Comparison of ENCODE assay signal across 12 cellular contexts in the genomic region with DNA sequence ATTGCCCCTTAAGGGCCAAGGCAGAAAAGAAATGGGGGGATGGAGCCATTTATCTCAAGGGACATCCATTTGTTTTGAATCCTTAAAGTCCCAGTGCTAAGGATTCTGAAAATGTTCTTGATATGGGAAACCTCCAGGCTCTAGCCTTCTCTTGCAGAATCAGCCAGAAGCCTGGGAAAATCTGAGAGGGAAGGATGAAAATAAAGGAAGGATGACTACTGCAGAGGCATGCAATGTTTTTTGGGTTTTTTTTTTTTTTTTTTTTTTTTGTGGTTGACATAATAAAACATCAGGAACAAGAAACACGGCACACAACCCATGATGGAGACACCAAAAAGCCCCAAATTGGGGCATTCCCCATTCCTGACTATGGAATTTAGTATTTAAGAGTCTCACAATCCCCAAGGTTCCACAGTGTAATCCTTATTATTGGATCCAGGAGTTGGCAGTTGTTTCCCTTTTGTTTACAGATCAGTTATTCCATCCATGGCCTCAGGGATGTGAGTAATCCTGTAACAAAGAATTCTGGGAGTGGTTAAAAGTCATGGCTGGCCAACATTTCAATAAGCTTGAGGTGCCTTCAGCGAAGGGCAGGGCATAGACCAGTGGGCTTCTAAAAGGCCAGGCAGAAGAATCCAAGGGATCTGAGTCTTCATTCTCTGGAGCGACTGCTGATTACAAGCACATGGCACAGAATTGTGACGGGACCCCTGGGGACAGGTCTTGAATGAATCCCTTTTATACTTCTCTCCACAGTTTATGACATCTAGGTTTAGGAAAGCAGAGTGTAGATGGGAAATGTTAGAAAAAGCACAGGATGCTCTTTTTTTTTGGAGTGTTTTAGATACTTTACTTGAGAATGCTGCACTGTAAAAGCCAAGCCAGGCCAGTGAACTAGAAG.
DNase-seq lines count a peak whose midpoint lies in the region; ATAC-seq and TF ChIP-seq lines count a peak whose summit lies in the region.
"Had no signal": no experiment of that assay in that cellular context is flagged by ENCODE, and none has a peak within 500 bp of the region (broad histone marks: within the 10 kb centered on the region; RNA-seq: fewer than 3 reads in every experiment).

No MANE protein-coding gene starts in this region.

- no peaks in the 10 kb centered on the region for H3K27me3 ChIP-seq in A673 (replicated peaks; ENCODE audit: insufficient read depth, low read depth, low read length, poor library complexity)
- no peaks in the 10 kb centered on the region for H3K27me3 ChIP-seq in adrenal gland

- H3K4me3 Mint-ChIP-seq in stimulated activated naive CD8-positive, alpha-beta T cell treated with anti-CD3 and anti-CD28 coated beads, Interleukin-15, amount 100 ng/mL, for 72 hours = no peak overlapping the region
- H3K4me3 Mint-ChIP-seq: CD14-positive monocyte had no signal

- H3K4me1 Mint-ChIP-seq in stimulated activated naive CD8-positive, alpha-beta T cell treated with anti-CD3 and anti-CD28 coated beads, Interleukin-15, amount 100 ng/mL, for 72 hours = no peaks in the 10 kb centered on the region
- H3K4me1 Mint-ChIP-seq: CD14-positive monocyte had no signal

- intact Hi-C loops in A673 (cut with micrococcal nuclease; ENCODE audit: unreplicated experiment) (no loop called here), adrenal gland (cut with DNase I) (no loop called here)

- no TSS peak for BruUV-seq in A673 (replicated peaks; lab: Mats Ljungman, UMichigan)

- no peak for TF ChIP-seq POLR2A in adrenal gland (IDR thresholded peaks at IDR 0.05)

- TF ChIP-seq CTCF in A673 (conservative IDR thresholded peaks at IDR 0.05; ENCODE audit: low read depth, low read length) = no peak
- no peak for TF ChIP-seq CTCF in cardiac fibroblast (IDR thresholded peaks at IDR 0.05; ENCODE audit: low read depth, low read length)
- TF ChIP-seq CTCF in adrenal gland (IDR thresholded peaks at IDR 0.05) = no peak

- WGBS in mesodermal cell (ENCODE audit: insufficient coverage in 2 of 2), 2 experiments = 79 to 94% methylated on average over 3 of the region's 4 CpGs
- 77 to 95% (median 91%) methylated on average over 4 of the region's 4 CpGs for WGBS in adrenal gland, 4 donors

- H3K27ac ChIP-seq in A673 (ENCODE audit: low read depth, low read length, poor library complexity, severe bottlenecking) = no peak overlapping the region
- H3K27ac ChIP-seq in mesodermal cell (ENCODE audit: low read depth, low read length, severe bottlenecking) = peak overlapping the region; percentile 52
- H3K27ac ChIP-seq in adrenal gland = no peak overlapping the region

- no peaks in the 10 kb centered on the region for H3K36me3 ChIP-seq in A673 (ENCODE audit: insufficient read depth, low read length, poor library complexity, severe bottlenecking)
- H3K36me3 ChIP-seq in mesodermal cell (ENCODE audit: control insufficient read depth, insufficient read depth, low read length) = no peaks in the 10 kb centered on the region
- H3K36me3 ChIP-seq in adrenal gland (replicated peaks in 1 of 2) = no peaks in the 10 kb centered on the region

- no peaks in the 10 kb centered on the region for H3K9me3 Mint-ChIP-seq in stimulated activated naive CD8-positive, alpha-beta T cell treated with anti-CD3 and anti-CD28 coated beads, Interleukin-15, amount 100 ng/mL, for 72 hours

- H3K9me3 ChIP-seq in A673 (ENCODE audit: low read depth, low read length, poor library complexity, severe bottlenecking) (no peaks in the 10 kb centered on the region), mesodermal cell (ENCODE audit: control insufficient read depth, low read length) (no peaks in the 10 kb centered on the region), adrenal gland (replicated peaks in 1 of 3) (no peaks in the 10 kb centered on the region)

- no peaks in the 10 kb centered on the region for H3K27me3 Mint-ChIP-seq in stimulated activated naive CD8-positive, alpha-beta T cell treated with anti-CD3 and anti-CD28 coated beads, Interleukin-15, amount 100 ng/mL, for 72 hours

- no peak for ATAC-seq in stimulated activated naive CD8-positive, alpha-beta T cell treated with anti-CD3 and anti-CD28 coated beads, Interleukin-15, amount 100 ng/mL, for 72 hours
- ATAC-seq: stimulated activated naive CD8-positive, alpha-beta T cell treated with anti-CD3 and anti-CD28 coated beads, Interleukin-15, Interleukin-2, amounts not matched to agents 100 U/mL and 50 U/mL, for 24 hours had no signal

- H3K4me3 ChIP-seq in A673 (ENCODE audit: low read depth, low read length, poor library complexity, severe bottlenecking) (no peak overlapping the region), cardiac fibroblast (replicated peaks in 1 of 2; ENCODE audit: low read depth in 2 of 2, low read length in 2 of 2) (no peak overlapping the region), mesodermal cell (ENCODE audit: extremely low read depth, insufficient read depth, low read length, poor library complexity, severe bottlenecking) (no peak overlapping the region), adrenal gland (no peak overlapping the region)

- POLR2A ChIA-PET in A673 (lab: Charles Lee; ENCODE audit: low non-redundant PET) = no interaction called here

- CTCF ChIA-PET in A673 (lab: Charles Lee) = no interaction called here

- peak; percentile 36 for DNase-seq in A673 (ENCODE audit: low spot score)
- DNase-seq in HS-5 (ENCODE audit: low read depth) = peak; percentile 46
- peak; percentile 60 to 62 for DNase-seq in cardiac fibroblast (ENCODE audit: low read depth in 2 of 2)
- DNase-seq in SIG-M5 (lab: John Stamatoyannopoulos, UW) = no peak
- DNase-seq in adrenal gland = no peak
- no peak for DNase-seq in stimulated activated naive CD8-positive, alpha-beta T cell treated with anti-CD3 and anti-CD28 coated beads, Interleukin-15, amount 100 ng/mL, for 72 hours
- DNase-seq in GF-D8 (lab: John Stamatoyannopoulos, UW) = no peak
- DNase-seq: effector CD8-positive, alpha-beta T cell; NCI-H2081 treated with DMSO at 0.1 percent for 48 hours; stimulated activated naive CD8-positive, alpha-beta T cell treated with anti-CD3 and anti-CD28 coated beads, Interleukin-15, Interleukin-2, amounts not matched to agents 100 U/mL and 50 U/mL, for 24 hours had no signal

- H3K4me1 ChIP-seq in A673 (ENCODE audit: insufficient read depth, low read length, poor library complexity, severe bottlenecking) = peaks cover 7% of the 10 kb centered on the region
- peaks cover 11% of the 10 kb centered on the region for H3K4me1 ChIP-seq in mesodermal cell (ENCODE audit: control insufficient read depth, insufficient read depth, low read length, poor library complexity, severe bottlenecking)
- peaks cover 0 to 7% of the 10 kb centered on the region in 2 donors for H3K4me1 ChIP-seq in adrenal gland (replicated peaks in 1 of 2)

- H3K27ac Mint-ChIP-seq in stimulated activated naive CD8-positive, alpha-beta T cell treated with anti-CD3 and anti-CD28 coated beads, Interleukin-15, amount 100 ng/mL, for 72 hours = no peak overlapping the region

Comparison
In these comparisons a context has a peak if more than half of its experiments do, and no peak if none do; other contexts are left out.
1. DNase-seq: peak in A673 (single experiment), HS-5 (single experiment) and cardiac fibroblast (2 of 2); none in SIG-M5 (single experiment), adrenal gland (0 of 7), stimulated activated naive CD8-positive, alpha-beta T cell treated with anti-CD3 and anti-CD28 coated beads, Interleukin-15, amount 100 ng/mL, for 72 hours (0 of 2) and GF-D8 (single experiment).